1 cellular context compared by ENCODE assay signal in the genomic region with DNA sequence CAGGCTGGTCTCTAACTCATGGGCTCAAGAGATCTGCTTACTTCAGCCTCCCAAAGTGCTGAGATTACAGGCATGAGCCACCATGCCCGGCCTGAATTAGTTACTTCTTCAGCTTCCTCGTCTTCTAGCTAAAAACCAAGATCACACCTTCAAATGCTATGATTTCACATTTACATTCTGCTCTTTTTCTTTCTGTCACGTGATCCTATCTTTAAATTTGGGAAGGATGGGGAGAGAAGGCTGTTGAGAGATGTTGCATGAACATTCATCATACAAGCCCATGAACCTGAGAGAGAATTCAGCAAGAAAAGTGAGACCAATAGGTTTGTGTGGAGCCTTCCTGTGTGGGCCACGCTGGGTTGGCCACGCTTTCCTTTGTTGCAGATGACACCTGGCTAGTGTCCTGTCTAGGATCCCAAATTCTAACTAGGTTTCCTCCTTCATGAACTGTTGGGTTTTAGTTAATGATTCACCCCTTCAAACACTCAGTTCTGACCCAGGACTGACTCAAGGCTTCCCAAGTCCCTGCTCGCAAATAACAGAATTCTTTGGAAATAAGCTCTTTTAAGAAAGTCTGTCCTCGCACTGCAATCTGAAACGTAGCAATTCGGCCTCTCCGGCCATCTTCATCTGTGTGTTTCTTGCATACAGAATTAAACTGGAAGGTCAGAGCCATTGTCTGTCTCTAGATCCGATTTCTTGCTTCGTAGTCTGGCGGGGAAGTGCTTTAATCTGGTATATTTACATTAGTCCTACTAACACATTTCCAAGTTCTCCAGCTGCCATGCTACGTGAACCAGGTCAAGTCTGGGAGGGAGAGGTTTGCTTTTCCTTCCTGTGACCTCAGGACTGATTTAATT.
TF ChIP-seq lines count a peak whose summit lies in the region.

No MANE protein-coding gene starts in this region.

TF ChIP-seq in HepG2, 621 proteins besides CTCF, POLR2A, EP300 and RAD21:
- no peak for TF ChIP-seq DMAP1 (CRISPR knock-in tag; IDR thresholded peaks at IDR 0.05)
- peak; percentile 65; the same call in 1 of the 2 replicates for TF ChIP-seq RAD51 (IDR thresholded peaks at IDR 0.05; ENCODE audit: borderline replicate concordance)
- TF ChIP-seq, protein P1, sequence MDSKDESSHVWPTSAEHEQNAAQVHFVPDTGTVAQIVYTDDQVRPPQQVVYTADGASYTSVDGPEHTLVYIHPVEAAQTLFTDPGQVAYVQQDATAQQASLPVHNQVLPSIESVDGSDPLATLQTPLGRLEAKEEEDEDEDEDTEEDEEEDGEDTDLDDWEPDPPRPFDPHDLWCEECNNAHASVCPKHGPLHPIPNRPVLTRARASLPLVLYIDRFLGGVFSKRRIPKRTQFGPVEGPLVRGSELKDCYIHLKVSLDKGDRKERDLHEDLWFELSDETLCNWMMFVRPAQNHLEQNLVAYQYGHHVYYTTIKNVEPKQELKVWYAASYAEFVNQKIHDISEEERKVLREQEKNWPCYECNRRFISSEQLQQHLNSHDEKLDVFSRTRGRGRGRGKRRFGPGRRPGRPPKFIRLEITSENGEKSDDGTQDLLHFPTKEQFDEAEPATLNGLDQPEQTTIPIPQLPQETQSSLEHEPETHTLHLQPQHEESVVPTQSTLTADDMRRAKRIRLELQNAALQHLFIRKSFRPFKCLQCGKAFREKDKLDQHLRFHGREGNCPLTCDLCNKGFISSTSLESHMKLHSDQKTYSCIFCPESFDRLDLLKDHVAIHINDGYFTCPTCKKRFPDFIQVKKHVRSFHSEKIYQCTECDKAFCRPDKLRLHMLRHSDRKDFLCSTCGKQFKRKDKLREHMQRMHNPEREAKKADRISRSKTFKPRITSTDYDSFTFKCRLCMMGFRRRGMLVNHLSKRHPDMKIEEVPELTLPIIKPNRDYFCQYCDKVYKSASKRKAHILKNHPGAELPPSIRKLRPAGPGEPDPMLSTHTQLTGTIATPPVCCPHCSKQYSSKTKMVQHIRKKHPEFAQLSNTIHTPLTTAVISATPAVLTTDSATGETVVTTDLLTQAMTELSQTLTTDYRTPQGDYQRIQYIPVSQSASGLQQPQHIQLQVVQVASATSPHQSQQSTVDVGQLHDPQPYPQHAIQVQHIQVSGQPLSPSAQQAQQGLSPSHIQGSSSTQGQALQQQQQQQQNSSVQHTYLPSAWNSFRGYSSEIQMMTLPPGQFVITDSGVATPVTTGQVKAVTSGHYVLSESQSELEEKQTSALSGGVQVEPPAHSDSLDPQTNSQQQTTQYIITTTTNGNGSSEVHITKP (CRISPR knock-in tag; IDR thresholded peaks at IDR 0.05; ENCODE audit: low read depth), result no peak
- TF ChIP-seq RFX5 (IDR thresholded peaks at IDR 0.05; ENCODE audit: low read depth, low read length), result no peak
- no peak for TF ChIP-seq ZNF326 (CRISPR knock-in tag; IDR thresholded peaks at IDR 0.05; ENCODE audit: borderline replicate concordance)
- no peak for TF ChIP-seq ZNF30 (CRISPR knock-in tag; IDR thresholded peaks at IDR 0.05)
- no peak for TF ChIP-seq ZNF790 (CRISPR knock-in tag; IDR thresholded peaks at IDR 0.05; ENCODE audit: borderline replicate concordance)
- TF ChIP-seq ZNF652 (CRISPR knock-in tag; IDR thresholded peaks at IDR 0.05; ENCODE audit: borderline replicate concordance, low read depth), result no peak
- no peak for TF ChIP-seq CHCHD3 (CRISPR knock-in tag; IDR thresholded peaks at IDR 0.05)
- TF ChIP-seq ZNF501 (CRISPR knock-in tag; IDR thresholded peaks at IDR 0.05), result 0 out of 2 replicates have a peak, but pooled peaks have one; percentile 28
- no peak for TF ChIP-seq NFRKB (IDR thresholded peaks at IDR 0.05)
- no peak for TF ChIP-seq ZNF773 (CRISPR knock-in tag; IDR thresholded peaks at IDR 0.05; ENCODE audit: borderline replicate concordance)
- no peak for TF ChIP-seq ZNF768 (CRISPR knock-in tag; IDR thresholded peaks at IDR 0.05)
- no peak for TF ChIP-seq ATRX (CRISPR knock-in tag; IDR thresholded peaks at IDR 0.05; ENCODE audit: borderline replicate concordance)
- TF ChIP-seq, protein P2, sequence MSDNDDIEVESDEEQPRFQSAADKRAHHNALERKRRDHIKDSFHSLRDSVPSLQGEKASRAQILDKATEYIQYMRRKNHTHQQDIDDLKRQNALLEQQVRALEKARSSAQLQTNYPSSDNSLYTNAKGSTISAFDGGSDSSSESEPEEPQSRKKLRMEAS (IDR thresholded peaks at IDR 0.05), result no peak
- 0 out of 2 replicates have a peak, but pooled peaks have one; percentile 40 for TF ChIP-seq ZNF547 (CRISPR knock-in tag; IDR thresholded peaks at IDR 0.05)
- TF ChIP-seq, protein P3, sequence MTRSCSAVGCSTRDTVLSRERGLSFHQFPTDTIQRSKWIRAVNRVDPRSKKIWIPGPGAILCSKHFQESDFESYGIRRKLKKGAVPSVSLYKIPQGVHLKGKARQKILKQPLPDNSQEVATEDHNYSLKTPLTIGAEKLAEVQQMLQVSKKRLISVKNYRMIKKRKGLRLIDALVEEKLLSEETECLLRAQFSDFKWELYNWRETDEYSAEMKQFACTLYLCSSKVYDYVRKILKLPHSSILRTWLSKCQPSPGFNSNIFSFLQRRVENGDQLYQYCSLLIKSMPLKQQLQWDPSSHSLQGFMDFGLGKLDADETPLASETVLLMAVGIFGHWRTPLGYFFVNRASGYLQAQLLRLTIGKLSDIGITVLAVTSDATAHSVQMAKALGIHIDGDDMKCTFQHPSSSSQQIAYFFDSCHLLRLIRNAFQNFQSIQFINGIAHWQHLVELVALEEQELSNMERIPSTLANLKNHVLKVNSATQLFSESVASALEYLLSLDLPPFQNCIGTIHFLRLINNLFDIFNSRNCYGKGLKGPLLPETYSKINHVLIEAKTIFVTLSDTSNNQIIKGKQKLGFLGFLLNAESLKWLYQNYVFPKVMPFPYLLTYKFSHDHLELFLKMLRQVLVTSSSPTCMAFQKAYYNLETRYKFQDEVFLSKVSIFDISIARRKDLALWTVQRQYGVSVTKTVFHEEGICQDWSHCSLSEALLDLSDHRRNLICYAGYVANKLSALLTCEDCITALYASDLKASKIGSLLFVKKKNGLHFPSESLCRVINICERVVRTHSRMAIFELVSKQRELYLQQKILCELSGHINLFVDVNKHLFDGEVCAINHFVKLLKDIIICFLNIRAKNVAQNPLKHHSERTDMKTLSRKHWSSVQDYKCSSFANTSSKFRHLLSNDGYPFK (CRISPR knock-in tag; IDR thresholded peaks at IDR 0.05; ENCODE audit: borderline replicate concordance), result no peak
- TF ChIP-seq NFIB (CRISPR knock-in tag; IDR thresholded peaks at IDR 0.05; ENCODE audit: borderline replicate concordance), result no peak
- no peak for TF ChIP-seq NCOA2 (CRISPR knock-in tag; IDR thresholded peaks at IDR 0.05)
- no peak for TF ChIP-seq ZNF737 (CRISPR knock-in tag; IDR thresholded peaks at IDR 0.05; ENCODE audit: borderline replicate concordance)
